Comparison of ENCODE assay signal across 22 cellular contexts in genomic region chr1:20339811-20340457, GRCh38. TPM values are rescaled to one million over a fixed set of nuclear protein-coding genes. Genes with fewer than 3 reads are reported as not detected.
A peak's percentile ranks its signal among the peaks of the same experiment; 100 is the strongest.
DNase-seq lines count a peak whose midpoint lies in the region; ATAC-seq and TF ChIP-seq lines count a peak whose summit lies in the region.
"Had no signal": no experiment of that assay in that cellular context is flagged by ENCODE, and none has a peak within 500 bp of the region (broad histone marks: within the 10 kb centered on the region; RNA-seq: fewer than 3 reads in every experiment).

No MANE protein-coding gene starts in this region.

- H3K27ac ChIP-seq in GM23248 (no peak overlapping the region), coronary artery (no peak overlapping the region)
- H3K27ac ChIP-seq: 22Rv1, heart left ventricle, ovary, skin epidermis, thyroid gland had no signal

- no peak for ATAC-seq in HG02571 (IDR thresholded peaks at IDR 0.05; ENCODE audit: unreplicated experiment)
- ATAC-seq in HG02759 (IDR thresholded peaks at IDR 0.05; ENCODE audit: unreplicated experiment): no peak
- ATAC-seq: heart left ventricle had no signal

- no peak for TF ChIP-seq CTCF in coronary artery (IDR thresholded peaks at IDR 0.05)

- no peaks in the 10 kb centered on the region for H3F3A ChIP-seq in GM23248 (ENCODE audit: insufficient read depth)

- H3K4me2 ChIP-seq in GM23248 (ENCODE audit: unreplicated experiment): no peak overlapping the region

- peaks cover 41% of the 10 kb centered on the region for H3K27me3 ChIP-seq in GM23248 (replicated peaks; ENCODE audit: insufficient read depth)
- H3K27me3 ChIP-seq: ovary, thyroid gland had no signal

- H4K20me1 ChIP-seq in GM23248 (ENCODE audit: insufficient read depth): no peaks in the 10 kb centered on the region

- H3K9me3 ChIP-seq in GM23248 (ENCODE audit: low read depth): no peaks in the 10 kb centered on the region
- H3K9me3 ChIP-seq: heart left ventricle, ovary, thyroid gland had no signal

- H3K9me2 ChIP-seq in GM23248 (ENCODE audit: insufficient read depth): no peaks in the 10 kb centered on the region

- in situ Hi-C loops in GM23248 (cut with MboI): no loop called here

- H3K36me3 ChIP-seq in GM23248 (ENCODE audit: low read depth): no peaks in the 10 kb centered on the region
- H3K36me3 ChIP-seq: heart left ventricle, ovary, thyroid gland had no signal

- DNase-seq in DMS153 (lab: John Stamatoyannopoulos, UW) (peak; percentile 31), DMS153 treated with DMSO at 0.1 percent for 48 hours (lab: John Stamatoyannopoulos, UW; ENCODE audit: unreplicated experiment) (no peak), GM23248 (peak; percentile 23), NCI-H69 (lab: John Stamatoyannopoulos, UW) (peak; percentile 24), iPS-NIHi7 (ENCODE audit: extremely low spot score) (peak; percentile 48), coronary artery (ENCODE audit: low spot score) (no peak)
- DNase-seq: activated CD4-positive, CD25-positive, alpha-beta regulatory T cell; activated gamma-delta T cell treated with Interleukin-2 at 50 U/mL for 16 hours; heart left ventricle; kidney glomerular epithelial cell; NCI-H526 treated with DMSO at 0.1 percent for 48 hours; ovary; RPMI8226; thyroid gland had no signal

- H2AFZ ChIP-seq in GM23248: no peak overlapping the region

- no peaks in the 10 kb centered on the region for H3K4me1 ChIP-seq in GM23248 (ENCODE audit: insufficient read depth)

- no peak overlapping the region for H3K9ac ChIP-seq in GM23248

- no peaks in the 10 kb centered on the region for H3K79me2 ChIP-seq in GM23248 (ENCODE audit: insufficient read depth)

- WGBS in GM23248 (ENCODE audit: low coverage in 1 of 2, low lambda C conversion rate in 2 of 2, missing lambda C conversion rate in 2 of 2), 2 experiments: 60 to 61% methylated on average over 9 of the region's 9 CpGs

- H3K4me3 ChIP-seq in GM23248 (no peak overlapping the region), coronary artery (no peak overlapping the region)
- H3K4me3 ChIP-seq: heart left ventricle, ovary, skin epidermis, thyroid gland had no signal

RNA-seq across cellular contexts. Expression of gene VWA5B1, which starts 49.3 kb away (rescaled TPM):
- total RNA-seq in GM23248 (2014; rRNA removed; shearing (Covaris generic)): not detected in 2 replicates
- polyA plus RNA-seq in GM23248 (2016; fragmentation: Nextera tagmentation; extraction: Ambion mirVana): not detected in 2 replicates
- total RNA-seq: astrocyte, H4, mononuclear cell had no signal
- polyA plus RNA-seq: esophagus, ovary had no signal

Comparison
In these comparisons a context has a peak if more than half of its experiments do, and no peak if none do; other contexts are left out.
1. DNase-seq: peak in DMS153 (single experiment), GM23248 (single experiment), NCI-H69 (single experiment) and iPS-NIHi7 (single experiment); none in DMS153 treated with DMSO at 0.1 percent for 48 hours (single experiment) and coronary artery (single experiment).